26 cellular contexts compared by ENCODE assay signal in genomic region chr13:98984118-98984517, GRCh38. TPM values are rescaled to one million over a fixed set of nuclear protein-coding genes. Genes with fewer than 3 reads are reported as not detected.
A peak's percentile ranks its signal among the peaks of the same experiment; 100 is the strongest.
DNase-seq lines count a peak whose midpoint lies in the region; ATAC-seq, FAIRE-seq and TF ChIP-seq lines count a peak whose summit lies in the region.
"Had no signal": no experiment of that assay in that cellular context is flagged by ENCODE, and none has a peak within 500 bp of the region (broad histone marks: within the 10 kb centered on the region; RNA-seq: fewer than 3 reads in every experiment).

No MANE protein-coding gene starts in this region.

- H4K20me1 ChIP-seq in HepG2 (ENCODE audit: insufficient read depth, low read length) (no peaks in the 10 kb centered on the region), GM23248 (ENCODE audit: insufficient read depth) (no peaks in the 10 kb centered on the region)

- H3K4me3 ChIP-seq in Panc1 (ENCODE audit: low read depth in 2 of 2, low read length in 2 of 2) (no peak overlapping the region), HepG2 (replicated peaks in 1 of 3; ENCODE audit: insufficient read depth in 1 of 3, low read depth in 2 of 3, low read length in 3 of 3) (no peak overlapping the region), GM23248 (no peak overlapping the region)
- H3K4me3 ChIP-seq: adrenal gland, GM12878, HAP-1, lower lobe of right lung, tibial artery, vagina had no signal

- TF ChIP-seq EP300 in HepG2 (IDR thresholded peaks at IDR 0.05; ENCODE audit: low read depth in 2 of 2, low read length in 2 of 2) = no peak
- TF ChIP-seq EP300 in HepG2 (CRISPR knock-in tag; IDR thresholded peaks at IDR 0.05; ENCODE audit: borderline replicate concordance) = no peak

- H3F3A ChIP-seq in GM23248 (ENCODE audit: insufficient read depth) = no peaks in the 10 kb centered on the region

- H3K27me3 ChIP-seq in Panc1 (ENCODE audit: control insufficient read depth, insufficient read depth, low read length) = no peaks in the 10 kb centered on the region
- no peaks in the 10 kb centered on the region; a peak in 1 of 5 replicates for H3K27me3 ChIP-seq in HepG2 (ENCODE audit: control insufficient read depth in 1 of 2, insufficient read depth in 2 of 2, low read length in 2 of 2)
- H3K27me3 ChIP-seq in GM23248 (replicated peaks; ENCODE audit: insufficient read depth) = no peaks in the 10 kb centered on the region
- H3K27me3 ChIP-seq: adrenal gland, tibial artery, vagina had no signal

- in situ Hi-C loops in Panc1 (cut with HindIII; ENCODE audit: low pct_unique_long_range_greater_than_20kb, low sequenced_read_pairs) = no loop called here
- in situ Hi-C loops in HepG2 (cut with HindIII; ENCODE audit: extremely low pct_ligation_motif_present, low pct_unique_long_range_greater_than_20kb) = no loop called here
- in situ Hi-C loops in GM23248 (cut with MboI) = no loop called here

- CTCF ChIA-PET in Panc1 (lab: Charles Lee) (no interaction called here), HepG2 (lab: Yijun Ruan, JAX; ENCODE audit: low intra/inter-chr PET ratio, low total read pairs) (no interaction called here)

- no peaks in the 10 kb centered on the region for H3K9me2 ChIP-seq in GM23248 (ENCODE audit: insufficient read depth)

- H3K79me2 ChIP-seq in HepG2 (ENCODE audit: insufficient read depth, low read length) = no peaks in the 10 kb centered on the region
- H3K79me2 ChIP-seq in GM23248 (ENCODE audit: insufficient read depth) = no peaks in the 10 kb centered on the region

- H3K4me2 ChIP-seq in HepG2 (ENCODE audit: low read depth, low read length) (no peak overlapping the region), GM23248 (ENCODE audit: unreplicated experiment) (no peak overlapping the region)

- POLR2A ChIA-PET in Panc1 (lab: Charles Lee) (no interaction called here), HepG2 (lab: Yijun Ruan, JAX) (no interaction called here)

- H2AFZ ChIP-seq in HepG2 (ENCODE audit: low read length) (no peak overlapping the region), GM23248 (no peak overlapping the region)

- H3K36me3 ChIP-seq in Panc1 (ENCODE audit: control insufficient read depth, insufficient read depth, low read length) = no peaks in the 10 kb centered on the region
- H3K36me3 ChIP-seq in HepG2 (replicated peaks in 1 of 2; ENCODE audit: control insufficient read depth in 1 of 2, insufficient read depth in 2 of 2, low read length in 2 of 2) = no peaks in the 10 kb centered on the region
- no peaks in the 10 kb centered on the region for H3K36me3 ChIP-seq in GM23248 (ENCODE audit: low read depth)
- H3K36me3 ChIP-seq: adrenal gland, HAP-1, lower lobe of right lung, tibial artery, vagina had no signal

- TF ChIP-seq POLR2A in HepG2 (IDR thresholded peaks at IDR 0.05; ENCODE audit: insufficient read depth in 1 of 2, low read depth in 2 of 2, low read length in 2 of 2) (no peak), GM12891 (IDR thresholded peaks at IDR 0.05; ENCODE audit: low read depth, low read length) (no peak)

- H3K4me1 ChIP-seq in Panc1 (ENCODE audit: control insufficient read depth, insufficient read depth, low read length) = peaks cover 8% of the 10 kb centered on the region
- H3K4me1 ChIP-seq in HepG2 (ENCODE audit: insufficient read depth, low read length) = peaks cover 35% of the 10 kb centered on the region
- H3K4me1 ChIP-seq in GM23248 (ENCODE audit: insufficient read depth) = no peaks in the 10 kb centered on the region
- H3K4me1 ChIP-seq: adrenal gland, HAP-1 had no signal

- no peak overlapping the region for H3K9ac ChIP-seq in HepG2 (ENCODE audit: insufficient read depth, low read depth, low read length)
- no peak overlapping the region for H3K9ac ChIP-seq in GM23248

- FAIRE-seq in D721Med (lab: Jason Lieb, UNC) = peak; percentile 51
- no peak for FAIRE-seq in HepG2 (lab: Jason Lieb, UNC)
- no peak for FAIRE-seq in GM12891 (lab: Jason Lieb, UNC)
- FAIRE-seq: A204.1, frontal cortex, GM12878 had no signal

- TF ChIP-seq CTCF in D721Med (IDR thresholded peaks at IDR 0.05; ENCODE audit: insufficient read depth, missing control alignments) = no peak
- no peak for TF ChIP-seq CTCF in Panc1 (IDR thresholded peaks at IDR 0.05)
- no peak for TF ChIP-seq CTCF in HepG2 (CRISPR knock-in tag; IDR thresholded peaks at IDR 0.05)

- peak; percentile 63; the same call in 1 of the 2 replicates for ATAC-seq in Panc1
- peak; percentile 54; the same call in 1 of the 3 replicates for ATAC-seq in HepG2
- ATAC-seq: activated T-cell treated with anti-CD3 and anti-CD28 coated beads, Interleukin-2, amount 50 U/mL, for 4 hours; GM12878; natural killer cell had no signal

- WGBS in HepG2 (ENCODE audit: low lambda C conversion rate) = 36% methylated on average over 2 of the region's 2 CpGs
- WGBS in GM23248 (ENCODE audit: low coverage in 1 of 2, low lambda C conversion rate in 2 of 2, missing lambda C conversion rate in 2 of 2), 2 experiments = 79 to 85% methylated on average over 2 of the region's 2 CpGs

- peak; percentile 19 for DNase-seq in NCI-H146 treated with DMSO at 0.1 percent for 48 hours (lab: John Stamatoyannopoulos, UW; ENCODE audit: unreplicated experiment)
- no peak for DNase-seq in NCI-H146 (lab: John Stamatoyannopoulos, UW)
- DNase-seq in D721Med (ENCODE audit: insufficient read length, low spot score) = no peak
- DNase-seq in Panc1 (ENCODE audit: low read depth, low spot score) = peak; percentile 46
- peak; percentile 32 for DNase-seq in HepG2 (ENCODE audit: low spot score)
- no peak for DNase-seq in GM12891 (ENCODE audit: insufficient read length, low spot score)
- no peak for DNase-seq in GM23248
- no peak for DNase-seq in SHP77 treated with DMSO at 0.1 percent for 48 hours (lab: John Stamatoyannopoulos, UW)
- DNase-seq: activated CD4-positive, alpha-beta T cell treated with anti-CD3 and anti-CD28 coated beads for 48 hours; activated naive CD4-positive, alpha-beta T cell treated with anti-CD3 and anti-CD28 coated beads for 36 hours; activated T-cell treated with anti-CD3 and anti-CD28 coated beads, Interleukin-2, amount 50 U/mL, for 4 hours; adrenal gland; CD4-positive, CD25-positive, alpha-beta regulatory T cell; lower lobe of right lung; natural killer cell; NCI-H1694; NCI-H510A treated with DMSO at 0.1 percent for 48 hours; nucleus accumbens; SHP77; stimulated activated CD4-positive, alpha-beta T cell treated with anti-CD3 and anti-CD28 coated beads, Interleukin-4, amount 100 ng/mL, for 24 hours; tibial artery had no signal

- intact Hi-C loops in Panc1 (cut with micrococcal nuclease; ENCODE audit: unreplicated experiment) = no loop called here
- intact Hi-C loops in HepG2 (cut with micrococcal nuclease; ENCODE audit: unreplicated experiment) = no loop called here

- H3K9me3 ChIP-seq in Panc1 (ENCODE audit: control insufficient read depth, insufficient read depth, low read depth, low read length) = no peaks in the 10 kb centered on the region
- no peaks in the 10 kb centered on the region for H3K9me3 ChIP-seq in HepG2 (ENCODE audit: low read length)
- H3K9me3 ChIP-seq in GM23248 (ENCODE audit: low read depth) = no peaks in the 10 kb centered on the region
- H3K9me3 ChIP-seq: adrenal gland, HAP-1, lower lobe of right lung, tibial artery, vagina had no signal

- BruUV-seq in Panc1 (replicated peaks; lab: Mats Ljungman, UMichigan) (no TSS peak), HepG2 (replicated peaks; lab: Mats Ljungman, UMichigan) (no TSS peak)

- 0 out of 2 replicates have a peak overlapping the region, but pooled peaks have one; percentile 12 for H3K27ac ChIP-seq in Panc1 (ENCODE audit: low read length)
- H3K27ac ChIP-seq in HepG2 (ENCODE audit: extremely low read length, insufficient read depth, low read length) = no peak overlapping the region
- no peak overlapping the region for H3K27ac ChIP-seq in GM23248
- H3K27ac ChIP-seq: adrenal gland, lower lobe of right lung, tibial artery, vagina had no signal

- TF ChIP-seq RAD21 in HepG2 (CRISPR knock-in tag; IDR thresholded peaks at IDR 0.05) = no peak

TF ChIP-seq in HepG2, 621 proteins besides CTCF, POLR2A, EP300 and RAD21 (continues in another document):
- TF ChIP-seq FOXA1 (IDR thresholded peaks at IDR 0.05) (peak; percentile 73), FOXA1 (CRISPR knock-in tag; IDR thresholded peaks at IDR 0.05) (peak; percentile 63; the same call in 1 of the 2 replicates)

TF ChIP-seq in GM12891, 5 proteins besides CTCF, POLR2A, EP300 and RAD21:
- TF ChIP-seq POLR2AphosphoS5 (IDR thresholded peaks at IDR 0.05; ENCODE audit: low read depth, low read length) (no peak), PAX5 (IDR thresholded peaks at IDR 0.05; ENCODE audit: insufficient read depth, low read length, severe bottlenecking) (no peak), SPI1 (IDR thresholded peaks at IDR 0.05; ENCODE audit: low read depth, low read length) (no peak), POU2F2 (IDR thresholded peaks at IDR 0.05; ENCODE audit: low read depth, low read length) (no peak), TAF1 (IDR thresholded peaks at IDR 0.05; ENCODE audit: low read depth, low read length) (no peak)
TF ChIP-seq in GM12891: peak in this region for 0.

RNA-seq across cellular contexts. Expression of gene DOCK9, which starts 6.3 kb away (rescaled TPM):
- total RNA-seq in Panc1 (2021; ENCODE audit: unreplicated experiment) = 30.5 TPM
- 22.2 TPM for polyA plus RNA-seq in Panc1 (2012; ENCODE audit: insufficient read length)
- total RNA-seq in HepG2 (2016; rRNA removed; fragmentation: Illumina TruSeq; extraction: Trizol) = 0.97 and 2.0 TPM in 2 replicates
- total RNA-seq in HepG2 (2016; cell fraction: cytosol; rRNA removed; fragmentation: Illumina TruSeq; extraction: Trizol; ENCODE audit: low read depth) = 0.10 and 0.62 TPM in 2 replicates
- 1.1 and 1.3 TPM in 2 replicates for total RNA-seq in HepG2 (2016; cell fraction: insoluble cytoplasmic fraction; rRNA removed; fragmentation: Illumina TruSeq; extraction: Trizol)
- total RNA-seq in HepG2 (2016; cell fraction: membrane; rRNA removed; fragmentation: Illumina TruSeq; extraction: Trizol) = 0.31 and 0.65 TPM in 2 replicates
- 1.1 and 1.3 TPM in 2 replicates for total RNA-seq in HepG2 (2016; cell fraction: nucleus; rRNA removed; fragmentation: Illumina TruSeq; extraction: Trizol)
- polyA plus RNA-seq in HepG2 (2011; rRNA removed) = 0.44 and 1.8 TPM in 2 replicates
- 0.90 and 0.91 TPM in 2 replicates for polyA plus RNA-seq in HepG2 (2011; cell fraction: cytosol; rRNA removed)
- polyA plus RNA-seq in HepG2 (2011; cell fraction: nucleus; rRNA removed) = 1.1 and 1.4 TPM in 2 replicates
- 1.4 and 2.1 TPM in 2 replicates for polyA plus RNA-seq in HepG2 (2012)
- 0.03 and 0.12 TPM in 2 replicates for polyA plus RNA-seq in HepG2 (2016; cell fraction: cytosol; fragmentation: Illumina TruSeq; extraction: Trizol; ENCODE audit: low read depth)
- 0.71 and 1.6 TPM in 2 replicates for polyA plus RNA-seq in HepG2 (2016; cell fraction: insoluble cytoplasmic fraction; fragmentation: Illumina TruSeq; extraction: Trizol; ENCODE audit: low read depth)
- 0.06 and 0.08 TPM in 2 replicates for polyA plus RNA-seq in HepG2 (2016; cell fraction: membrane; fragmentation: Illumina TruSeq; extraction: Trizol; ENCODE audit: low read depth)
- polyA plus RNA-seq in HepG2 (2016; cell fraction: nucleus; fragmentation: Illumina TruSeq; extraction: Trizol; ENCODE audit: insufficient read depth, low read depth) = 1.8 and 4.8 TPM in 2 replicates
- polyA minus RNA-seq in HepG2 (2011; rRNA and poly(A)+ RNA removed; ENCODE audit: low replicate concordance) = 2.7 and 35.6 TPM in 2 replicates
- 1.1 and 1.3 TPM in 2 replicates for polyA minus RNA-seq in HepG2 (2011; cell fraction: cytosol; rRNA and poly(A)+ RNA removed)
- 2.4 and 5.8 TPM in 2 replicates for polyA minus RNA-seq in HepG2 (2011; cell fraction: nucleus; rRNA and poly(A)+ RNA removed)
- polyA plus RNA-seq in GM12891 (2012; ENCODE audit: low read depth, missing spikeins) = 8.0 TPM
- total RNA-seq in GM23248 (2014; rRNA removed; shearing (Covaris generic)) = 10.7 and 21.2 TPM in 2 replicates
- 3.2 and 4.2 TPM in 2 replicates for polyA plus RNA-seq in GM23248 (2016; fragmentation: Nextera tagmentation; extraction: Ambion mirVana)

Comparison
In these comparisons a context has a peak if more than half of its experiments do, and no peak if none do; other contexts are left out.
1. DNase-seq: peak in NCI-H146 treated with DMSO at 0.1 percent for 48 hours (single experiment), Panc1 (single experiment) and HepG2 (single experiment); none in NCI-H146 (single experiment), D721Med (single experiment), GM12891 (single experiment), GM23248 (single experiment) and SHP77 treated with DMSO at 0.1 percent for 48 hours (single experiment).